In the genomic region with DNA sequence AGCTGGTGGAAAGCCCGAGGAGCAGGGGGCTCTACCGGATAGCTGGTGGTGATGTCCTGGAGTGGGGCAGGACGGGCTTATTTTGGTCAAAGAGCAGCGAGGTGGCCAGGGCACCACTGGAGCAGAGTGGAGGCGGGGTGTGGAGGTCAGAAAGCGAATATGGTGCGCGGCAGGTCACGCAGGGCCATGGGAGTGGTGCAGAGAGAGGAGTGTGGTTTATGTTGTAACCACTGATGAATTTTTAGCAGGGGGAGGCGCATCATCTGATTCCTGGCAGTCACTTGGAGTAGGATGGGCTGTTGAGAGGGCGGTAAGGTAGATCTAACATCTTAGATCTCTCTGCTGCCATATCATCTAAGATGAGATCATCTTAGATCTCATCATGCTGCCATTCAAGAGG, we compare ENCODE assay signal across 1 cellular context.
TF ChIP-seq lines count a peak whose summit lies in the region.

No MANE protein-coding gene starts in this region.

TF ChIP-seq in K562, 482 proteins besides CTCF, POLR2A, EP300 and RAD21 (continued from another document and continues in another):
- no peak for TF ChIP-seq ZNF407 (IDR thresholded peaks at IDR 0.05; ENCODE audit: low read depth)
- TF ChIP-seq, protein P1, sequence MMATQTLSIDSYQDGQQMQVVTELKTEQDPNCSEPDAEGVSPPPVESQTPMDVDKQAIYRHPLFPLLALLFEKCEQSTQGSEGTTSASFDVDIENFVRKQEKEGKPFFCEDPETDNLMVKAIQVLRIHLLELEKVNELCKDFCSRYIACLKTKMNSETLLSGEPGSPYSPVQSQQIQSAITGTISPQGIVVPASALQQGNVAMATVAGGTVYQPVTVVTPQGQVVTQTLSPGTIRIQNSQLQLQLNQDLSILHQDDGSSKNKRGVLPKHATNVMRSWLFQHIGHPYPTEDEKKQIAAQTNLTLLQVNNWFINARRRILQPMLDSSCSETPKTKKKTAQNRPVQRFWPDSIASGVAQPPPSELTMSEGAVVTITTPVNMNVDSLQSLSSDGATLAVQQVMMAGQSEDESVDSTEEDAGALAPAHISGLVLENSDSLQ (IDR thresholded peaks at IDR 0.05) = 0 out of 2 replicates have a peak, but pooled peaks have one; percentile 40
- no peak for TF ChIP-seq TCF7L2 (IDR thresholded peaks at IDR 0.05; ENCODE audit: low read depth, low read length)
- 0 out of 4 replicates have a peak, but pooled peaks of 1 of the 2 experiments have one; percentile 21 for TF ChIP-seq ZNF639 (CRISPR knock-in tag; conservative IDR thresholded peaks at IDR 0.05 in 1 of 2, IDR thresholded peaks at IDR 0.05 in 1 of 2)
- TF ChIP-seq ZNF143 (CRISPR knock-in tag; IDR thresholded peaks at IDR 0.05) = no peak
- TF ChIP-seq ELF1 (tag; IDR thresholded peaks at IDR 0.05) = no peak
- no peak for TF ChIP-seq PHF8 (IDR thresholded peaks at IDR 0.05; ENCODE audit: borderline replicate concordance, low read length)
- no peak for TF ChIP-seq POLR3G (IDR thresholded peaks at IDR 0.05; ENCODE audit: extremely low read depth, insufficient read length, insufficient replicate concordance)
- TF ChIP-seq, protein P2, sequence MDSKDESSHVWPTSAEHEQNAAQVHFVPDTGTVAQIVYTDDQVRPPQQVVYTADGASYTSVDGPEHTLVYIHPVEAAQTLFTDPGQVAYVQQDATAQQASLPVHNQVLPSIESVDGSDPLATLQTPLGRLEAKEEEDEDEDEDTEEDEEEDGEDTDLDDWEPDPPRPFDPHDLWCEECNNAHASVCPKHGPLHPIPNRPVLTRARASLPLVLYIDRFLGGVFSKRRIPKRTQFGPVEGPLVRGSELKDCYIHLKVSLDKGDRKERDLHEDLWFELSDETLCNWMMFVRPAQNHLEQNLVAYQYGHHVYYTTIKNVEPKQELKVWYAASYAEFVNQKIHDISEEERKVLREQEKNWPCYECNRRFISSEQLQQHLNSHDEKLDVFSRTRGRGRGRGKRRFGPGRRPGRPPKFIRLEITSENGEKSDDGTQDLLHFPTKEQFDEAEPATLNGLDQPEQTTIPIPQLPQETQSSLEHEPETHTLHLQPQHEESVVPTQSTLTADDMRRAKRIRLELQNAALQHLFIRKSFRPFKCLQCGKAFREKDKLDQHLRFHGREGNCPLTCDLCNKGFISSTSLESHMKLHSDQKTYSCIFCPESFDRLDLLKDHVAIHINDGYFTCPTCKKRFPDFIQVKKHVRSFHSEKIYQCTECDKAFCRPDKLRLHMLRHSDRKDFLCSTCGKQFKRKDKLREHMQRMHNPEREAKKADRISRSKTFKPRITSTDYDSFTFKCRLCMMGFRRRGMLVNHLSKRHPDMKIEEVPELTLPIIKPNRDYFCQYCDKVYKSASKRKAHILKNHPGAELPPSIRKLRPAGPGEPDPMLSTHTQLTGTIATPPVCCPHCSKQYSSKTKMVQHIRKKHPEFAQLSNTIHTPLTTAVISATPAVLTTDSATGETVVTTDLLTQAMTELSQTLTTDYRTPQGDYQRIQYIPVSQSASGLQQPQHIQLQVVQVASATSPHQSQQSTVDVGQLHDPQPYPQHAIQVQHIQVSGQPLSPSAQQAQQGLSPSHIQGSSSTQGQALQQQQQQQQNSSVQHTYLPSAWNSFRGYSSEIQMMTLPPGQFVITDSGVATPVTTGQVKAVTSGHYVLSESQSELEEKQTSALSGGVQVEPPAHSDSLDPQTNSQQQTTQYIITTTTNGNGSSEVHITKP (IDR thresholded peaks at IDR 0.05; ENCODE audit: partially characterized antibody) = no peak
- TF ChIP-seq, protein P3, sequence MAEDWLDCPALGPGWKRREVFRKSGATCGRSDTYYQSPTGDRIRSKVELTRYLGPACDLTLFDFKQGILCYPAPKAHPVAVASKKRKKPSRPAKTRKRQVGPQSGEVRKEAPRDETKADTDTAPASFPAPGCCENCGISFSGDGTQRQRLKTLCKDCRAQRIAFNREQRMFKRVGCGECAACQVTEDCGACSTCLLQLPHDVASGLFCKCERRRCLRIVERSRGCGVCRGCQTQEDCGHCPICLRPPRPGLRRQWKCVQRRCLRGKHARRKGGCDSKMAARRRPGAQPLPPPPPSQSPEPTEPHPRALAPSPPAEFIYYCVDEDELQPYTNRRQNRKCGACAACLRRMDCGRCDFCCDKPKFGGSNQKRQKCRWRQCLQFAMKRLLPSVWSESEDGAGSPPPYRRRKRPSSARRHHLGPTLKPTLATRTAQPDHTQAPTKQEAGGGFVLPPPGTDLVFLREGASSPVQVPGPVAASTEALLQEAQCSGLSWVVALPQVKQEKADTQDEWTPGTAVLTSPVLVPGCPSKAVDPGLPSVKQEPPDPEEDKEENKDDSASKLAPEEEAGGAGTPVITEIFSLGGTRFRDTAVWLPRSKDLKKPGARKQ (CRISPR knock-in tag; IDR thresholded peaks at IDR 0.05) = no peak
- TF ChIP-seq ZNF76 (CRISPR knock-in tag; IDR thresholded peaks at IDR 0.05; ENCODE audit: borderline replicate concordance) = no peak
- TF ChIP-seq MCM7 (IDR thresholded peaks at IDR 0.05) = no peak
- TF ChIP-seq KLF16 (IDR thresholded peaks at IDR 0.05) = no peak
- 0 out of 2 replicates have a peak, but pooled peaks have one; percentile 35 for TF ChIP-seq ESRRA (IDR thresholded peaks at IDR 0.05; ENCODE audit: borderline replicate concordance, low read depth)
- no peak for TF ChIP-seq ARNT (IDR thresholded peaks at IDR 0.05)
- TF ChIP-seq, protein P4, sequence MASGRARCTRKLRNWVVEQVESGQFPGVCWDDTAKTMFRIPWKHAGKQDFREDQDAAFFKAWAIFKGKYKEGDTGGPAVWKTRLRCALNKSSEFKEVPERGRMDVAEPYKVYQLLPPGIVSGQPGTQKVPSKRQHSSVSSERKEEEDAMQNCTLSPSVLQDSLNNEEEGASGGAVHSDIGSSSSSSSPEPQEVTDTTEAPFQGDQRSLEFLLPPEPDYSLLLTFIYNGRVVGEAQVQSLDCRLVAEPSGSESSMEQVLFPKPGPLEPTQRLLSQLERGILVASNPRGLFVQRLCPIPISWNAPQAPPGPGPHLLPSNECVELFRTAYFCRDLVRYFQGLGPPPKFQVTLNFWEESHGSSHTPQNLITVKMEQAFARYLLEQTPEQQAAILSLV (tag; IDR thresholded peaks at IDR 0.05) = no peak
- 0 out of 4 replicates have a peak, but pooled peaks of 1 of the 2 experiments have one; percentile 38 for TF ChIP-seq TEAD1 (CRISPR knock-in tag; IDR thresholded peaks at IDR 0.05)
- TF ChIP-seq CCAR2 (IDR thresholded peaks at IDR 0.05; ENCODE audit: low read depth, low read length) = no peak
- TF ChIP-seq, protein P5, sequence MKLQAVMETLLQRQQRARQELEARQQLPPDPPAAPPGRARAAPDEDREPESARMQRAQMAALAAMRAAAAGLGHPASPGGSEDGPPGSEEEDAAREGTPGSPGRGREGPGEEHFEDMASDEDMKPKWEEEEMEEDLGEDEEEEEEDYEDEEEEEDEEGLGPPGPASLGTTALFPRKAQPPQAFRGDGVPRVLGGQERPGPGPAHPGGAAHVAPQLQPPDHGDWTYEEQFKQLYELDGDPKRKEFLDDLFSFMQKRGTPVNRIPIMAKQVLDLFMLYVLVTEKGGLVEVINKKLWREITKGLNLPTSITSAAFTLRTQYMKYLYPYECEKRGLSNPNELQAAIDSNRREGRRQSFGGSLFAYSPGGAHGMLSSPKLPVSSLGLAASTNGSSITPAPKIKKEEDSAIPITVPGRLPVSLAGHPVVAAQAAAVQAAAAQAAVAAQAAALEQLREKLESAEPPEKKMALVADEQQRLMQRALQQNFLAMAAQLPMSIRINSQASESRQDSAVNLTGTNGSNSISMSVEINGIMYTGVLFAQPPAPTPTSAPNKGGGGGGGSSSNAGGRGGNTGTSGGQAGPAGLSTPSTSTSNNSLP (IDR thresholded peaks at IDR 0.05; ENCODE audit: borderline replicate concordance, low read depth, low read length) = no peak
- TF ChIP-seq, protein P6, sequence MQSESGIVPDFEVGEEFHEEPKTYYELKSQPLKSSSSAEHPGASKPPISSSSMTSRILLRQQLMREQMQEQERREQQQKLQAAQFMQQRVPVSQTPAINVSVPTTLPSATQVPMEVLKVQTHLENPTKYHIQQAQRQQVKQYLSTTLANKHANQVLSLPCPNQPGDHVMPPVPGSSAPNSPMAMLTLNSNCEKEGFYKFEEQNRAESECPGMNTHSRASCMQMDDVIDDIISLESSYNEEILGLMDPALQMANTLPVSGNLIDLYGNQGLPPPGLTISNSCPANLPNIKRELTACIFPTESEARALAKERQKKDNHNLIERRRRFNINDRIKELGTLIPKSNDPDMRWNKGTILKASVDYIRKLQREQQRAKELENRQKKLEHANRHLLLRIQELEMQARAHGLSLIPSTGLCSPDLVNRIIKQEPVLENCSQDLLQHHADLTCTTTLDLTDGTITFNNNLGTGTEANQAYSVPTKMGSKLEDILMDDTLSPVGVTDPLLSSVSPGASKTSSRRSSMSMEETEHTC (IDR thresholded peaks at IDR 0.05) = no peak
- TF ChIP-seq CREM (IDR thresholded peaks at IDR 0.05; ENCODE audit: low read depth) = no peak
- TF ChIP-seq ZNF57 (CRISPR knock-in tag; IDR thresholded peaks at IDR 0.05) = no peak
- TF ChIP-seq WHSC1 (IDR thresholded peaks at IDR 0.05; ENCODE audit: low read length) = no peak
- no peak for TF ChIP-seq HNRNPH1 (optimal IDR thresholded peaks at IDR 0.05; ENCODE audit: low read depth, low read length)
- no peak for TF ChIP-seq MEF2A (IDR thresholded peaks at IDR 0.05; ENCODE audit: control insufficient read depth, low read depth, low read length)
- TF ChIP-seq BRD4 (IDR thresholded peaks at IDR 0.05) = no peak
- TF ChIP-seq HDAC1 (IDR thresholded peaks at IDR 0.05) = no peak
- TF ChIP-seq CHD2 (IDR thresholded peaks at IDR 0.05; ENCODE audit: low read depth, low read length) = no peak
- peak; percentile 12; the same call in 1 of the 2 replicates for TF ChIP-seq TFAP4 (CRISPR knock-in tag; IDR thresholded peaks at IDR 0.05; ENCODE audit: borderline replicate concordance)
- TF ChIP-seq ZBTB1 (CRISPR knock-in tag; IDR thresholded peaks at IDR 0.05; ENCODE audit: borderline replicate concordance, low read depth) = no peak
